ENCODE assay signal across 17 cellular contexts in the genomic region with DNA sequence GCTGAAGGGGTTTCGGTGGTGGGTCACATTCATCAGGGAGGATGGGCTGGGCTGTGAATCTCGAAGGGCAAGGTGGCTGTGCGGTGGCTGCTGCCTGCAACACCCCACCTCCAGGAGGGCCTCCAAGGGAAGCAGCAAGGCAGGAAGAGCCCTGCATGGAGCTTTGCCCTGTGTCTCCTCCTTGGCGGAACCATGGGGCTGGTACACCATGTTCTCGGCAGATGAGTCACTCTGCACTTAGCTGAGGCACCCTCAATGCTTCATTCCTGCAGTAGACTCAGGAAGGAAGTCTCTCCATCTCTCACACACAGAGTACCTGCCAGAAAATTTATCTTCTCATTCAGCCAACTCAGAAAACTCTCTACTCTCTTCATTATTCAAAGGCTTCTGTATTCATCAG.
DNase-seq lines count a peak whose midpoint lies in the region; ATAC-seq and TF ChIP-seq lines count a peak whose summit lies in the region.
"Had no signal": no experiment of that assay in that cellular context is flagged by ENCODE, and none has a peak within 500 bp of the region (broad histone marks: within the 10 kb centered on the region; RNA-seq: fewer than 3 reads in every experiment).

No MANE protein-coding gene starts in this region.

- H3K4me3 ChIP-seq in dorsolateral prefrontal cortex (no peak overlapping the region), neural cell (ENCODE audit: low read length) (peak overlapping the region; percentile 52), lower leg skin (ENCODE audit: low read depth, poor library complexity, severe bottlenecking) (no peak overlapping the region)
- H3K4me3 ChIP-seq: GM12878, GM23248, PC-9 had no signal

- peaks cover 9% of the 10 kb centered on the region for H3F3A ChIP-seq in neural cell (ENCODE audit: insufficient read depth, low read length, poor library complexity, severe bottlenecking)

- H3K36me3 ChIP-seq in neural cell (ENCODE audit: insufficient read depth, low read length) = no peaks in the 10 kb centered on the region

- 71 to 75% methylated on average over 5 of the region's 5 CpGs for WGBS in lower leg skin, 2 donors

- peak; percentile 16 for DNase-seq in DMS53 (lab: John Stamatoyannopoulos, UW)
- DNase-seq in DMS53 treated with DMSO at 0.1 percent for 48 hours (lab: John Stamatoyannopoulos, UW; ENCODE audit: unreplicated experiment) = no peak
- DNase-seq in dorsolateral prefrontal cortex = peak in 6 of 10 donors; percentile 28 to 73 (median 58)
- no peak for DNase-seq in CD1c-positive myeloid dendritic cell (ENCODE audit: extremely low spot score)
- no peak for DNase-seq in lower leg skin (ENCODE audit: low spot score in 2 of 2)
- DNase-seq in SK-N-DZ (ENCODE audit: low spot score) = no peak
- DNase-seq: EL, GM23248, HCEC 1CT, KBM-7, NCI-H1694, PC-9 had no signal

- no peak for ATAC-seq in HG02884 (IDR thresholded peaks at IDR 0.05; ENCODE audit: unreplicated experiment)
- ATAC-seq: GM12878 had no signal

- no peaks in the 10 kb centered on the region for H3K9me2 ChIP-seq in neural cell (ENCODE audit: insufficient read depth, low read length)

- H3K79me2 ChIP-seq in neural cell (replicated peaks; ENCODE audit: insufficient read depth, low read length) = no peaks in the 10 kb centered on the region

- peaks cover 0 to 3% (median 0%) of the 10 kb centered on the region in 45 donors for H3K27me3 ChIP-seq in dorsolateral prefrontal cortex
- no peaks in the 10 kb centered on the region for H3K27me3 ChIP-seq in neural cell (ENCODE audit: insufficient read depth, low read depth, low read length)

- peak overlapping the region; percentile 13 for H3K4me2 ChIP-seq in neural cell (ENCODE audit: low read length)
- H3K4me2 ChIP-seq: PC-9 had no signal

- H2AFZ ChIP-seq in neural cell (ENCODE audit: low read depth, low read length) = peak overlapping the region; percentile 63
- H2AFZ ChIP-seq: GM23248, PC-9 had no signal

- H4K20me1 ChIP-seq in neural cell (ENCODE audit: insufficient read depth) = no peaks in the 10 kb centered on the region

- no peak for TF ChIP-seq EP300 in neural cell (conservative IDR thresholded peaks at IDR 0.05; ENCODE audit: poor library complexity, severe bottlenecking)

- no peak for TF ChIP-seq CTCF in dorsolateral prefrontal cortex (IDR thresholded peaks at IDR 0.05 in 54 of 56, conservative IDR thresholded peaks at IDR 0.05 in 2 of 56; ENCODE audit: low read depth in 1 of 56, partially characterized antibody in 56 of 56)
- no peak for TF ChIP-seq CTCF in neural cell (IDR thresholded peaks at IDR 0.05; ENCODE audit: poor library complexity, severe bottlenecking)
- no peak for TF ChIP-seq CTCF in lower leg skin (IDR thresholded peaks at IDR 0.05)

- H3K9ac ChIP-seq in neural cell (ENCODE audit: low read length) = peak overlapping the region; percentile 68
- H3K9ac ChIP-seq: GM23248 had no signal

- peak overlapping the region in 27 of 59 donors; percentile 6 to 76 (median 38) for H3K27ac ChIP-seq in dorsolateral prefrontal cortex
- peak overlapping the region; percentile 96 for H3K27ac ChIP-seq in neural cell (ENCODE audit: low read length)
- H3K27ac ChIP-seq: 22Rv1, GM23248, PC-9, RWPE1 had no signal

- H3K9me3 ChIP-seq in neural cell (ENCODE audit: low read length) = no peaks in the 10 kb centered on the region

- intact Hi-C loops in dorsolateral prefrontal cortex (cut with DNase I) = no loop called here
- intact Hi-C loops in lower leg skin (cut with DNase I; ENCODE audit: low total_unique reads) = no loop called here

- no peak for TF ChIP-seq RAD21 in neural cell (conservative IDR thresholded peaks at IDR 0.05)

- no peak for TF ChIP-seq POLR2A in lower leg skin (IDR thresholded peaks at IDR 0.05)

TF ChIP-seq in neural cell, 6 proteins besides CTCF, POLR2A, EP300 and RAD21:
- TF ChIP-seq TAF1 (IDR thresholded peaks at IDR 0.05; ENCODE audit: low read depth) (no peak), POLR2AphosphoS5 (IDR thresholded peaks at IDR 0.05) (no peak), SMC3 (conservative IDR thresholded peaks at IDR 0.05; ENCODE audit: poor library complexity) (no peak), EZH2 (IDR thresholded peaks at IDR 0.05; ENCODE audit: borderline replicate concordance, insufficient read depth, low read length, poor library complexity, severe bottlenecking) (no peak), MXI1 (conservative IDR thresholded peaks at IDR 0.05; ENCODE audit: poor library complexity, severe bottlenecking) (no peak)
- TF ChIP-seq, protein P1, sequence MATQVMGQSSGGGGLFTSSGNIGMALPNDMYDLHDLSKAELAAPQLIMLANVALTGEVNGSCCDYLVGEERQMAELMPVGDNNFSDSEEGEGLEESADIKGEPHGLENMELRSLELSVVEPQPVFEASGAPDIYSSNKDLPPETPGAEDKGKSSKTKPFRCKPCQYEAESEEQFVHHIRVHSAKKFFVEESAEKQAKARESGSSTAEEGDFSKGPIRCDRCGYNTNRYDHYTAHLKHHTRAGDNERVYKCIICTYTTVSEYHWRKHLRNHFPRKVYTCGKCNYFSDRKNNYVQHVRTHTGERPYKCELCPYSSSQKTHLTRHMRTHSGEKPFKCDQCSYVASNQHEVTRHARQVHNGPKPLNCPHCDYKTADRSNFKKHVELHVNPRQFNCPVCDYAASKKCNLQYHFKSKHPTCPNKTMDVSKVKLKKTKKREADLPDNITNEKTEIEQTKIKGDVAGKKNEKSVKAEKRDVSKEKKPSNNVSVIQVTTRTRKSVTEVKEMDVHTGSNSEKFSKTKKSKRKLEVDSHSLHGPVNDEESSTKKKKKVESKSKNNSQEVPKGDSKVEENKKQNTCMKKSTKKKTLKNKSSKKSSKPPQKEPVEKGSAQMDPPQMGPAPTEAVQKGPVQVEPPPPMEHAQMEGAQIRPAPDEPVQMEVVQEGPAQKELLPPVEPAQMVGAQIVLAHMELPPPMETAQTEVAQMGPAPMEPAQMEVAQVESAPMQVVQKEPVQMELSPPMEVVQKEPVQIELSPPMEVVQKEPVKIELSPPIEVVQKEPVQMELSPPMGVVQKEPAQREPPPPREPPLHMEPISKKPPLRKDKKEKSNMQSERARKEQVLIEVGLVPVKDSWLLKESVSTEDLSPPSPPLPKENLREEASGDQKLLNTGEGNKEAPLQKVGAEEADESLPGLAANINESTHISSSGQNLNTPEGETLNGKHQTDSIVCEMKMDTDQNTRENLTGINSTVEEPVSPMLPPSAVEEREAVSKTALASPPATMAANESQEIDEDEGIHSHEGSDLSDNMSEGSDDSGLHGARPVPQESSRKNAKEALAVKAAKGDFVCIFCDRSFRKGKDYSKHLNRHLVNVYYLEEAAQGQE (IDR thresholded peaks at IDR 0.05; ENCODE audit: borderline replicate concordance) = no peak
TF ChIP-seq in neural cell: peak in this region for 0.

Comparison
In these comparisons a context has a peak if more than half of its experiments do, and no peak if none do; other contexts are left out.
1. DNase-seq: peak in DMS53 (single experiment) and dorsolateral prefrontal cortex (6 of 10); none in DMS53 treated with DMSO at 0.1 percent for 48 hours (single experiment), CD1c-positive myeloid dendritic cell (single experiment), lower leg skin (0 of 2) and SK-N-DZ (single experiment).